In genomic region chr9:336039-336438, GRCh38 we compare ENCODE assay signal across 14 cellular contexts.
DNase-seq lines count a peak whose midpoint lies in the region; ATAC-seq and TF ChIP-seq lines count a peak whose summit lies in the region.
"Had no signal": no experiment of that assay in that cellular context is flagged by ENCODE, and none has a peak within 500 bp of the region (broad histone marks: within the 10 kb centered on the region; RNA-seq: fewer than 3 reads in every experiment).

No MANE protein-coding gene starts in this region.

- intact Hi-C loops in mucosa of descending colon (cut with DNase I, micrococcal nuclease): no loop called here
- intact Hi-C loops in esophagus muscularis mucosa (cut with DNase I): no loop called here

- TF ChIP-seq POLR2A in esophagus muscularis mucosa (IDR thresholded peaks at IDR 0.05; ENCODE audit: low read depth): no peak

- TF ChIP-seq CTCF in mucosa of descending colon (IDR thresholded peaks at IDR 0.05) (no peak), esophagus muscularis mucosa (IDR thresholded peaks at IDR 0.05) (no peak)

- H3K27ac ChIP-seq in CD4-positive, CD25-positive, alpha-beta regulatory T cell (ENCODE audit: insufficient read depth, low read length, poor library complexity, severe bottlenecking): no peak overlapping the region
- no peak overlapping the region for H3K27ac ChIP-seq in esophagus muscularis mucosa (replicated peaks in 1 of 4)
- H3K27ac ChIP-seq: adrenal gland, skin epidermis had no signal

- 71% methylated on average over 2 of the region's 2 CpGs for WGBS in esophagus muscularis mucosa

- H3K4me3 ChIP-seq in CD4-positive, CD25-positive, alpha-beta regulatory T cell (ENCODE audit: low read depth, low read length): no peak overlapping the region
- H3K4me3 ChIP-seq in mucosa of descending colon (no peak overlapping the region), esophagus muscularis mucosa (no peak overlapping the region)
- H3K4me3 ChIP-seq: adrenal gland, skin epidermis had no signal

- peak overlapping the region in 1 of 4 donors; percentile 66 for H3K4me3 Mint-ChIP-seq in CD4-positive, CD25-positive, alpha-beta regulatory T cell
- H3K4me3 Mint-ChIP-seq in activated T-helper 17 cell treated with anti-CD3 and anti-CD28 coated beads, Interleukin-2, amount 50 U/mL, for 72 hours: no peak overlapping the region

- H3K9me3 Mint-ChIP-seq in CD4-positive, CD25-positive, alpha-beta regulatory T cell: no peaks in the 10 kb centered on the region
- no peaks in the 10 kb centered on the region for H3K9me3 Mint-ChIP-seq in activated T-helper 17 cell treated with anti-CD3 and anti-CD28 coated beads, Interleukin-2, amount 50 U/mL, for 72 hours

- H3K27ac Mint-ChIP-seq in CD4-positive, CD25-positive, alpha-beta regulatory T cell: peak overlapping the region in 2 of 3 donors; percentile 25 to 81
- peak overlapping the region; percentile 67 for H3K27ac Mint-ChIP-seq in activated T-helper 17 cell treated with anti-CD3 and anti-CD28 coated beads, Interleukin-2, amount 50 U/mL, for 72 hours

- H3K9me3 ChIP-seq in CD4-positive, CD25-positive, alpha-beta regulatory T cell (ENCODE audit: control insufficient read depth in 2 of 2, low read length in 2 of 2): no peaks in the 10 kb centered on the region
- H3K9me3 ChIP-seq in mucosa of descending colon: no peaks in the 10 kb centered on the region
- no peaks in the 10 kb centered on the region for H3K9me3 ChIP-seq in esophagus muscularis mucosa
- H3K9me3 ChIP-seq: adrenal gland had no signal

- TF ChIP-seq EP300 in esophagus muscularis mucosa (IDR thresholded peaks at IDR 0.05): no peak

- H3K27me3 Mint-ChIP-seq in CD4-positive, CD25-positive, alpha-beta regulatory T cell: no peaks in the 10 kb centered on the region
- H3K27me3 Mint-ChIP-seq in activated T-helper 17 cell treated with anti-CD3 and anti-CD28 coated beads, Interleukin-2, amount 50 U/mL, for 72 hours: no peaks in the 10 kb centered on the region

- H3K4me1 ChIP-seq in CD4-positive, CD25-positive, alpha-beta regulatory T cell (ENCODE audit: control insufficient read depth, insufficient read depth, low read length, poor library complexity, severe bottlenecking): no peaks in the 10 kb centered on the region
- no peaks in the 10 kb centered on the region for H3K4me1 ChIP-seq in mucosa of descending colon (ENCODE audit: low read depth)
- H3K4me1 ChIP-seq in esophagus muscularis mucosa: peaks cover 0 to 12% (median 7%) of the 10 kb centered on the region in 4 donors
- H3K4me1 ChIP-seq: adrenal gland had no signal

- H3K36me3 Mint-ChIP-seq in CD4-positive, CD25-positive, alpha-beta regulatory T cell: peaks cover 58% of the 10 kb centered on the region
- H3K36me3 Mint-ChIP-seq in activated T-helper 17 cell treated with anti-CD3 and anti-CD28 coated beads, Interleukin-2, amount 50 U/mL, for 72 hours (ENCODE audit: low read depth): peaks cover 100% of the 10 kb centered on the region

- no peaks in the 10 kb centered on the region for H3K27me3 ChIP-seq in CD4-positive, CD25-positive, alpha-beta regulatory T cell (ENCODE audit: control insufficient read depth, insufficient read depth, low read length)
- H3K27me3 ChIP-seq in esophagus muscularis mucosa: no peaks in the 10 kb centered on the region
- H3K27me3 ChIP-seq: adrenal gland had no signal

- ATAC-seq in CD4-positive, CD25-positive, alpha-beta regulatory T cell (ENCODE audit: low read depth in 2 of 2): no peak
- no peak for ATAC-seq in activated T-helper 17 cell treated with anti-CD3 and anti-CD28 coated beads, Interleukin-2, amount 50 U/mL, for 72 hours (replicated peaks)
- ATAC-seq in mucosa of descending colon: peak; percentile 30

- H3K36me3 ChIP-seq in CD4-positive, CD25-positive, alpha-beta regulatory T cell (ENCODE audit: control insufficient read depth, insufficient read depth, low read length): peaks cover 94% of the 10 kb centered on the region
- H3K36me3 ChIP-seq in mucosa of descending colon (ENCODE audit: low read depth) (no peaks in the 10 kb centered on the region), esophagus muscularis mucosa (peaks cover 0 to 96% (median 43%) of the 10 kb centered on the region in 4 donors)

- peaks cover 0 to 16% (median 13%) of the 10 kb centered on the region in 4 donors for H3K4me1 Mint-ChIP-seq in CD4-positive, CD25-positive, alpha-beta regulatory T cell
- H3K4me1 Mint-ChIP-seq in activated T-helper 17 cell treated with anti-CD3 and anti-CD28 coated beads, Interleukin-2, amount 50 U/mL, for 72 hours: peaks cover 9% of the 10 kb centered on the region

- no peak for DNase-seq in CD4-positive, CD25-positive, alpha-beta regulatory T cell
- DNase-seq in EL (peak; percentile 1), mucosa of descending colon (no peak), NCI-H128 (lab: John Stamatoyannopoulos, UW; ENCODE audit: unreplicated experiment) (no peak), esophagus muscularis mucosa (ENCODE audit: extremely low spot score) (no peak), amygdala (lab: John Stamatoyannopoulos, UW) (no peak)
- DNase-seq: adrenal gland, H7, mesendoderm, NCI-H1092, NCI-H2171, nucleus accumbens had no signal
